Comparison of ENCODE assay signal across 18 cellular contexts in the genomic region with DNA sequence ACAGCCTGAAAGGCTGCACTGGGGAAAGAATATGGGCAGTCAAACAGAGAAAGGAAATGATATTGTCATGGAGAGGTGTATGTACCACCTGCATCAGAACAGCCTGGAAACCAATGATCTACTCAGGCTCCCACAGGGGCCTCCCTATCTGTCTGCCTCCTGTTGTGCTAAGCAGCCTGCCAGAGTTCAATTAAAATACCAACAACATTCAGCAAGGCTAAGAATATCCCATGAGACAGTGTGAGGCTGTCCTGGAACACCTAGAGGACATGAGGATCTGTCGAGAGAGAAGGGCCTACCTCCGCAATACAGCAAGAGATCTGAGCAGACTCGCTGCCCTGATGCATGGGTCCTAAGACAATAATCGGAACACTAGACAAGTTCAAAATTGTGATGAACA. TPM values are rescaled to one million over a fixed set of nuclear protein-coding genes. Genes with fewer than 3 reads are reported as not detected.
"Had no signal": no experiment of that assay in that cellular context is flagged by ENCODE, and none has a peak within 500 bp of the region (broad histone marks: within the 10 kb centered on the region; RNA-seq: fewer than 3 reads in every experiment).

No MANE protein-coding gene starts in this region.

- H3K27me3 Mint-ChIP-seq: activated CD8-positive, alpha-beta T cell treated with anti-CD3 and anti-CD28 coated beads for 36 hours had no signal

- H3K36me3 ChIP-seq: ovary, uterus had no signal

- H3K4me3 ChIP-seq: body of pancreas, neural progenitor cell, ovary, thyroid gland, uterus had no signal

- H3K9me3 Mint-ChIP-seq: activated CD8-positive, alpha-beta T cell treated with anti-CD3 and anti-CD28 coated beads for 36 hours; activated T-helper 1 cell treated with anti-CD3 and anti-CD28 coated beads, Interleukin-12 subunit alpha, Interleukin-12 subunit beta, Interleukin-2, Interleukin-4 antibody, amounts not matched to agents 30 ng/mL and 10 ng/mL and 1 ng/mL, durations not matched to agents 14 hours and 24 hours and 36 hours; neural progenitor cell had no signal

- H3K27ac Mint-ChIP-seq: activated T-helper 1 cell treated with anti-CD3 and anti-CD28 coated beads, Interleukin-12 subunit alpha, Interleukin-12 subunit beta, Interleukin-2, Interleukin-4 antibody, amounts not matched to agents 30 ng/mL and 10 ng/mL and 1 ng/mL, durations not matched to agents 14 hours and 24 hours and 36 hours; neural progenitor cell had no signal

- ATAC-seq: activated CD8-positive, alpha-beta T cell treated with anti-CD3 and anti-CD28 coated beads for 36 hours; body of pancreas; esophagus mucosa; left lobe of liver had no signal

- H3K27ac ChIP-seq: body of pancreas, neural progenitor cell, ovary, thyroid gland, uterus had no signal

- H3K9me3 ChIP-seq: body of pancreas, ovary, thyroid gland, uterus had no signal

- H3K27me3 ChIP-seq: body of pancreas, neural progenitor cell, ovary, thyroid gland, uterus had no signal

- H3K4me3 Mint-ChIP-seq: activated CD8-positive, alpha-beta T cell treated with anti-CD3 and anti-CD28 coated beads for 36 hours; activated T-helper 1 cell treated with anti-CD3 and anti-CD28 coated beads, Interleukin-12 subunit alpha, Interleukin-12 subunit beta, Interleukin-2, Interleukin-4 antibody, amounts not matched to agents 30 ng/mL and 10 ng/mL and 1 ng/mL, durations not matched to agents 14 hours and 24 hours and 36 hours had no signal

- DNase-seq: activated CD4-positive, CD25-positive, alpha-beta regulatory T cell treated with anti-CD3 and anti-CD28 coated beads, Interleukin-2, amount 50 U/mL, for 72 hours; activated CD8-positive, alpha-beta memory T cell treated with anti-CD3 and anti-CD28 coated beads, Interleukin-2, amount 50 U/mL, for 4 hours; activated CD8-positive, alpha-beta T cell treated with anti-CD3 and anti-CD28 coated beads for 36 hours; activated naive CD4-positive, alpha-beta T cell treated with Interleukin-2 at 50 U/mL for 16 hours; amniotic stem cell; body of pancreas; cerebellar nuclear complex; dermis blood vessel endothelial cell; mesenchymal stem cell; ovary; stimulated activated CD4-positive, alpha-beta T cell treated with anti-CD3 and anti-CD28 coated beads, Interleukin-15, amount 100 ng/mL, for 24 hours; stimulated activated CD4-positive, alpha-beta T cell treated with anti-CD3 and anti-CD28 coated beads, Interleukin-4, amount 100 ng/mL, for 4 hours; thyroid gland; uterus had no signal

- H3K4me1 ChIP-seq: neural progenitor cell had no signal

RNA-seq across cellular contexts. Expression of gene SOX15, which starts 16.4 kb away (rescaled TPM):
- total RNA-seq: body of pancreas had no signal

RNA-seq across cellular contexts. Expression of gene SHBG, which starts 23.7 kb away (rescaled TPM):
- total RNA-seq: activated CD8-positive, alpha-beta T cell treated with anti-CD3 and anti-CD28 coated beads for 36 hours; activated T-helper 1 cell treated with anti-CD3 and anti-CD28 coated beads, Interleukin-12 subunit alpha, Interleukin-12 subunit beta, Interleukin-2, Interleukin-4 antibody, amounts not matched to agents 30 ng/mL and 10 ng/mL and 1 ng/mL, durations not matched to agents 14 hours and 24 hours and 36 hours; body of pancreas had no signal
